ENCODE assay signal across 8 cellular contexts in genomic region chr3:45064512-45065372, GRCh38.
DNase-seq lines count a peak whose midpoint lies in the region; ATAC-seq lines count a peak whose summit lies in the region.

No MANE protein-coding gene starts in this region.

- ATAC-seq in HG03432 (IDR thresholded peaks at IDR 0.05; ENCODE audit: unreplicated experiment) (no peak), GM21515 (IDR thresholded peaks at IDR 0.05; ENCODE audit: unreplicated experiment) (no peak), GM18517 (IDR thresholded peaks at IDR 0.05; ENCODE audit: unreplicated experiment) (no peak)

- DNase-seq in NOMO-1 treated with dmso at 0.1 percent for 144 hours (lab: John Stamatoyannopoulos, UW; ENCODE audit: unreplicated experiment) (peak; percentile 28), iris pigment epithelial cell (ENCODE audit: low read depth) (peak; percentile 77)
- DNase-seq in activated T-cell treated with anti-CD3 and anti-CD28 coated beads, Interleukin-2, amount 50 U/mL, for 48 hours: peak; percentile 71 to 73
- peak; percentile 27 for DNase-seq in stimulated activated CD8-positive, alpha-beta memory T cell treated with anti-CD3 and anti-CD28 coated beads, Interleukin-7, amount 100 ng/mL, for 24 hours (ENCODE audit: low read depth)
- DNase-seq in effector CD8-positive, alpha-beta T cell (lab: John Stamatoyannopoulos, UW): no peak
